In the genomic region with DNA sequence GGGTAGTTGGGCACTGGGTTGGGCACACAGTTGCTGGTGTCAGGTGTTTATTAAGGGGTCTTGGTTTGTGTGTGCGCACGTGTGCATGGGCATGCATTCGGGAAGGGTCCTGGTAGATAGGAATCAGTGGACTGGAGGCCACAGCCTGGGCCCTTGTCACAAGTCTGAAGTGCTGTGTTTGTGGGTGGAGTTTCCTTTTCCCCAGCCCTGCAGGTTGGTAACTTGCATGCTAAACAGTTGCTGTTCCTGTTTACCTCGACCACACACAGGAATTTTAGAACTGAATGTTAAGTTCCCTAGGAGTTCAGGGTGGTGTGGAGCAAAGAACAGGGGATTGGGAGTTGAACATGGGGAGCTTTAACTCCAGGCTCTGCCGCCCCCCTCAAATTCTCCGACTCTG, we compare ENCODE assay signal across 14 cellular contexts. TPM values are rescaled to one million over a fixed set of nuclear protein-coding genes. Genes with fewer than 3 reads are reported as not detected.
DNase-seq lines count a peak whose midpoint lies in the region; ATAC-seq and TF ChIP-seq lines count a peak whose summit lies in the region.
"Had no signal": no experiment of that assay in that cellular context is flagged by ENCODE, and none has a peak within 500 bp of the region (broad histone marks: within the 10 kb centered on the region; RNA-seq: fewer than 3 reads in every experiment).

No MANE protein-coding gene starts in this region.

- 56 to 68% (median 60%) methylated on average over 6 of the region's 6 CpGs for WGBS in psoas muscle, 3 donors

- H3K9me3 ChIP-seq in MM.1S (replicated peaks; ENCODE audit: insufficient read depth, low read length) (no peaks in the 10 kb centered on the region), psoas muscle (no peaks in the 10 kb centered on the region)

- H2AFZ ChIP-seq in MM.1S (ENCODE audit: low read length) = no peak overlapping the region
- H2AFZ ChIP-seq: PC-9 had no signal

- peak; percentile 64 for DNase-seq in CD1c-positive myeloid dendritic cell (ENCODE audit: extremely low spot score)
- DNase-seq in MM.1S = no peak
- no peak for DNase-seq in endothelial cell (ENCODE audit: low spot score)
- DNase-seq in psoas muscle = no peak
- DNase-seq in NCI-H1048 (lab: John Stamatoyannopoulos, UW) = no peak
- DNase-seq in activated CD8-positive, alpha-beta memory T cell treated with anti-CD3 and anti-CD28 coated beads, Interleukin-2, amount 50 U/mL, for 4 hours = no peak
- DNase-seq in stimulated activated naive B cell treated with anti-CD40 and anti-IgM and Interleukin-4, amounts not matched to agents 10 μg/mL and 1 μg/mL and 100 μg/mL, for 72 hours = no peak
- DNase-seq: activated CD4-positive, alpha-beta T cell treated with anti-CD3 and anti-CD28 coated beads, Interleukin-2, amount 50 U/mL, for 48 hours; activated naive CD8-positive, alpha-beta T cell treated with anti-CD3 and anti-CD28 coated beads, Interleukin-2, amount 10 ng/mL, durations not matched to agents 7 days and 5 days; activated T-cell treated with anti-CD3 and anti-CD28 coated beads, Interleukin-2, amount 50 U/mL, for 4 hours; NCI-H1092; NCI-H2107; PC-9; stimulated activated CD4-positive, alpha-beta T cell treated with anti-CD3 and anti-CD28 coated beads, Interleukin-1b, Interleukin-23, amount 100 ng/mL, for 48 hours had no signal

- ATAC-seq in psoas muscle = no peak
- ATAC-seq in stimulated activated naive B cell treated with anti-CD40 and anti-IgM and Interleukin-4, amounts not matched to agents 10 μg/mL and 1 μg/mL and 100 μg/mL, for 72 hours (replicated peaks) = no peak
- ATAC-seq: activated T-cell treated with anti-CD3 and anti-CD28 coated beads, Interleukin-2, amount 50 U/mL, for 4 hours had no signal

- H3K27ac ChIP-seq in MM.1S (ENCODE audit: low read length) (no peak overlapping the region), psoas muscle (peak overlapping the region; percentile 91)
- H3K27ac ChIP-seq: PC-9 had no signal

- no peaks in the 10 kb centered on the region for H3K9me2 ChIP-seq in MM.1S (replicated peaks; ENCODE audit: insufficient read depth, low read length)

- peaks cover 17% of the 10 kb centered on the region; the same call in 1 of the 2 replicates for H3F3A ChIP-seq in MM.1S (ENCODE audit: insufficient read depth, low read length)

- peak overlapping the region; percentile 65 for H3K4me2 ChIP-seq in MM.1S (ENCODE audit: low read depth, low read length)
- H3K4me2 ChIP-seq: PC-9 had no signal

- peaks cover 8% of the 10 kb centered on the region for H3K27me3 Mint-ChIP-seq in endothelial cell (ENCODE audit: unreplicated experiment)
- peaks cover 19 to 29% of the 10 kb centered on the region in 2 donors for H3K27me3 Mint-ChIP-seq in stimulated activated naive B cell treated with anti-CD40 and anti-IgM and Interleukin-4, amounts not matched to agents 10 μg/mL and 1 μg/mL and 100 μg/mL, for 72 hours
- H3K27me3 Mint-ChIP-seq: activated naive CD8-positive, alpha-beta T cell treated with anti-CD3 and anti-CD28 coated beads, Interleukin-2, amount 10 ng/mL, durations not matched to agents 7 days and 5 days had no signal

- H3K4me3 ChIP-seq in MM.1S (ENCODE audit: low read length) = no peak overlapping the region; the same call in 1 of the 2 replicates
- peak overlapping the region; percentile 85 for H3K4me3 ChIP-seq in psoas muscle
- H3K4me3 ChIP-seq: PC-9 had no signal

- peaks cover 41% of the 10 kb centered on the region for H3K4me1 Mint-ChIP-seq in endothelial cell (ENCODE audit: unreplicated experiment)
- H3K4me1 Mint-ChIP-seq in stimulated activated naive B cell treated with anti-CD40 and anti-IgM and Interleukin-4, amounts not matched to agents 10 μg/mL and 1 μg/mL and 100 μg/mL, for 72 hours = peaks cover 0 to 2% of the 10 kb centered on the region in 2 donors

- peaks cover 4% of the 10 kb centered on the region for H3K36me3 Mint-ChIP-seq in endothelial cell (ENCODE audit: low read depth, unreplicated experiment)
- H3K36me3 Mint-ChIP-seq in stimulated activated naive B cell treated with anti-CD40 and anti-IgM and Interleukin-4, amounts not matched to agents 10 μg/mL and 1 μg/mL and 100 μg/mL, for 72 hours = no peaks in the 10 kb centered on the region
- H3K36me3 Mint-ChIP-seq: activated naive CD8-positive, alpha-beta T cell treated with anti-CD3 and anti-CD28 coated beads, Interleukin-2, amount 10 ng/mL, durations not matched to agents 7 days and 5 days had no signal

- H3K27me3 ChIP-seq in MM.1S (replicated peaks; ENCODE audit: insufficient read depth, low read length) = no peaks in the 10 kb centered on the region
- peaks cover 0 to 9% (median 0%) of the 10 kb centered on the region in 3 donors for H3K27me3 ChIP-seq in psoas muscle (ENCODE audit: insufficient read depth in 3 of 3, low read length in 2 of 3)

- H3K4me1 ChIP-seq in MM.1S (ENCODE audit: low read length) = 0 out of 2 replicates have a peak, but pooled peaks cover 5% of the 10 kb centered on the region
- peaks cover 25% of the 10 kb centered on the region for H3K4me1 ChIP-seq in psoas muscle

- H4K20me1 ChIP-seq in MM.1S (ENCODE audit: insufficient read depth, low read length) = no peaks in the 10 kb centered on the region

- peak overlapping the region; percentile 85 for H3K27ac Mint-ChIP-seq in endothelial cell (ENCODE audit: unreplicated experiment)
- H3K27ac Mint-ChIP-seq in stimulated activated naive B cell treated with anti-CD40 and anti-IgM and Interleukin-4, amounts not matched to agents 10 μg/mL and 1 μg/mL and 100 μg/mL, for 72 hours = no peak overlapping the region
- H3K27ac Mint-ChIP-seq: activated naive CD8-positive, alpha-beta T cell treated with anti-CD3 and anti-CD28 coated beads, Interleukin-2, amount 10 ng/mL, durations not matched to agents 7 days and 5 days had no signal

- peaks cover 51% of the 10 kb centered on the region for H3K79me2 ChIP-seq in MM.1S (ENCODE audit: low read length)

- no peak overlapping the region; the same call in 1 of the 2 replicates for H3K9ac ChIP-seq in MM.1S (ENCODE audit: low read length)

- H3K9me3 Mint-ChIP-seq in endothelial cell (ENCODE audit: unreplicated experiment) = no peaks in the 10 kb centered on the region
- H3K9me3 Mint-ChIP-seq in stimulated activated naive B cell treated with anti-CD40 and anti-IgM and Interleukin-4, amounts not matched to agents 10 μg/mL and 1 μg/mL and 100 μg/mL, for 72 hours = no peaks in the 10 kb centered on the region
- H3K9me3 Mint-ChIP-seq: activated naive CD8-positive, alpha-beta T cell treated with anti-CD3 and anti-CD28 coated beads, Interleukin-2, amount 10 ng/mL, durations not matched to agents 7 days and 5 days; activated T-cell treated with anti-CD3 and anti-CD28 coated beads, Interleukin-2, amount 50 U/mL, for 4 hours had no signal

- intact Hi-C loops in psoas muscle (cut with DNase I) = no loop called here

- TF ChIP-seq CTCF in MM.1S (IDR thresholded peaks at IDR 0.05; ENCODE audit: low read length) (no peak), endothelial cell (IDR thresholded peaks at IDR 0.05; ENCODE audit: unreplicated experiment) (no peak), psoas muscle (IDR thresholded peaks at IDR 0.05) (no peak)

- peak overlapping the region; percentile 86 for H3K4me3 Mint-ChIP-seq in endothelial cell (ENCODE audit: unreplicated experiment)
- H3K4me3 Mint-ChIP-seq in stimulated activated naive B cell treated with anti-CD40 and anti-IgM and Interleukin-4, amounts not matched to agents 10 μg/mL and 1 μg/mL and 100 μg/mL, for 72 hours = no peak overlapping the region
- H3K4me3 Mint-ChIP-seq: activated naive CD8-positive, alpha-beta T cell treated with anti-CD3 and anti-CD28 coated beads, Interleukin-2, amount 10 ng/mL, durations not matched to agents 7 days and 5 days; activated T-cell treated with anti-CD3 and anti-CD28 coated beads, Interleukin-2, amount 50 U/mL, for 4 hours had no signal

- H3K36me3 ChIP-seq in MM.1S (replicated peaks; ENCODE audit: insufficient read depth, low read length) (no peaks in the 10 kb centered on the region), psoas muscle (ENCODE audit: insufficient read depth in 1 of 2, low read depth in 1 of 2) (no peaks in the 10 kb centered on the region)

RNA-seq across cellular contexts. Expression of gene STARD8, which starts 48.8 kb away (rescaled TPM):
- total RNA-seq in endothelial cell (ENCODE audit: unreplicated experiment) (82.7 TPM), psoas muscle (10 to 100 TPM in 2 of 4 donors, 1 to 10 TPM in 2; 8.2 to 15.8 (median 11.5) TPM)
- 10 to 100 TPM in 1 of 3 donors, 1 to 10 TPM in 2; 4.2 to 25.8 (median 5.0) TPM for polyA plus RNA-seq in psoas muscle
